In the genomic region with DNA sequence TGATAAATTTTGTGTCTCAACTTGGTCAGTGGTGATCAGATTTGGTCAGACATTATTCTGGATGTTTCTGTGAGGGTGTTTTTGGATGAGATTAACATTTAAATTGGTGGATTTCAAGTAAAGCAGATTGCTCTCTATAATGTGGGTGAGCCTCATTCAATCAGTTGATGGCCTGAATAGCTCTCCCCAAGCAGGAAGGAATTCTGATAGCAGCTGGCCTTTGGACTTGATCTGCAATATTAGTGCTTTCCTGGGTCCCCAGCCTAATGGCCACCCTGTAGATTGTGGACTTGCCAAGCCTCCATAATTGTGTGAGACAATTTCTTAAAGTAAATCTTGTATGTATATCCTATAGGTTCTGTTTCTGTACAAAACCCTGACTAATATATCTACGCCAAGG, we compare ENCODE assay signal across 27 cellular contexts.
DNase-seq lines count a peak whose midpoint lies in the region; ATAC-seq, FAIRE-seq and TF ChIP-seq lines count a peak whose summit lies in the region.
"Had no signal": no experiment of that assay in that cellular context is flagged by ENCODE, and none has a peak within 500 bp of the region (broad histone marks: within the 10 kb centered on the region; RNA-seq: fewer than 3 reads in every experiment).

No MANE protein-coding gene starts in this region.

- H3K9ac ChIP-seq in keratinocyte (ENCODE audit: control insufficient read depth, extremely low read depth, insufficient read depth, low read length) = no peak overlapping the region

- H3K4me3 ChIP-seq in Panc1 (ENCODE audit: low read depth in 2 of 2, low read length in 2 of 2) = no peak overlapping the region
- H3K4me3 ChIP-seq in keratinocyte (ENCODE audit: control insufficient read depth in 2 of 3, extremely low read depth in 1 of 3, insufficient read depth in 2 of 3, low read depth in 1 of 3, low read length in 3 of 3) = no peak overlapping the region
- H3K4me3 ChIP-seq: breast epithelium, coronary artery, spleen, vagina had no signal

- H3K9me1 ChIP-seq in keratinocyte (ENCODE audit: control insufficient read depth, extremely low read depth, insufficient read depth, low read length) = no peaks in the 10 kb centered on the region

- H3K27ac Mint-ChIP-seq in activated CD8-positive, alpha-beta T cell treated with anti-CD3 and anti-CD28 coated beads for 36 hours = peak overlapping the region; percentile 62
- H3K27ac Mint-ChIP-seq in activated CD8-positive, alpha-beta T cell treated with anti-CD3 and anti-CD28 coated beads, Interleukin-2, amount 10 ng/mL, durations not matched to agents 7 days and 5 days = no peak overlapping the region
- peak overlapping the region; percentile 86 for H3K27ac Mint-ChIP-seq in stimulated activated naive B cell treated with anti-CD40 and anti-IgM and Interleukin-4, amounts not matched to agents 10 μg/mL and 1 μg/mL and 100 μg/mL, for 72 hours
- H3K27ac Mint-ChIP-seq: endodermal cell, H9, WTC11 had no signal

- CTCF ChIA-PET in activated CD8-positive, alpha-beta T cell treated with anti-CD3 and anti-CD28 coated beads for 36 hours (lab: Charles Lee) = interaction anchor here (1.3 kb wide), 1 partner anchor 9 kb away, joined by 3 read pairs; no protein-coding TSS in a partner anchor
- CTCF ChIA-PET in activated CD8-positive, alpha-beta T cell treated with anti-CD3 and anti-CD28 coated beads, Interleukin-2, amount 10 ng/mL, durations not matched to agents 7 days and 5 days (lab: Charles Lee) = interaction anchor here (0.8 kb wide), 1 partner anchor 10 kb away, joined by 3 read pairs; no protein-coding TSS in a partner anchor
- CTCF ChIA-PET in Panc1 (lab: Charles Lee) = no interaction called here

- no peaks in the 10 kb centered on the region for H3K36me3 ChIP-seq in Panc1 (ENCODE audit: control insufficient read depth, insufficient read depth, low read length)
- H3K36me3 ChIP-seq in keratinocyte (ENCODE audit: control insufficient read depth in 2 of 2, extremely low read depth in 1 of 2, insufficient read depth in 2 of 2, low read length in 2 of 2) = no peaks in the 10 kb centered on the region
- H3K36me3 ChIP-seq: BE2C, breast epithelium, spleen, vagina had no signal

- peak overlapping the region; percentile 14 for H2AFZ ChIP-seq in keratinocyte (ENCODE audit: control insufficient read depth, low read length)

- H3K79me2 ChIP-seq in keratinocyte (ENCODE audit: control insufficient read depth, insufficient read depth, low read length) = no peaks in the 10 kb centered on the region

- in situ Hi-C loops in Panc1 (cut with HindIII; ENCODE audit: low pct_unique_long_range_greater_than_20kb, low sequenced_read_pairs) = no loop called here

- no TSS peak for BruUV-seq in Panc1 (replicated peaks; lab: Mats Ljungman, UMichigan)

- H3K9me3 ChIP-seq in Panc1 (ENCODE audit: control insufficient read depth, insufficient read depth, low read depth, low read length) (peaks cover 2% of the 10 kb centered on the region; the same call in 1 of the 2 replicates), keratinocyte (ENCODE audit: control insufficient read depth, low read depth, low read length) (no peaks in the 10 kb centered on the region)
- H3K9me3 ChIP-seq: BE2C, breast epithelium, Caco-2, spleen, vagina had no signal

- intact Hi-C loops in activated CD8-positive, alpha-beta T cell treated with anti-CD3 and anti-CD28 coated beads for 36 hours (cut with micrococcal nuclease) = no loop called here
- intact Hi-C loops in Panc1 (cut with micrococcal nuclease; ENCODE audit: unreplicated experiment) = loop anchor here (10.0 kb wide), 1 partner anchor 46 kb away; no protein-coding TSS in a partner anchor

- H3K4me1 Mint-ChIP-seq in activated CD8-positive, alpha-beta T cell treated with anti-CD3 and anti-CD28 coated beads for 36 hours (ENCODE audit: low read depth) = peaks cover 51% of the 10 kb centered on the region
- peaks cover 15% of the 10 kb centered on the region for H3K4me1 Mint-ChIP-seq in activated CD8-positive, alpha-beta T cell treated with anti-CD3 and anti-CD28 coated beads, Interleukin-2, amount 10 ng/mL, durations not matched to agents 7 days and 5 days (ENCODE audit: low read depth)
- peaks cover 51 to 84% of the 10 kb centered on the region in 2 donors for H3K4me1 Mint-ChIP-seq in stimulated activated naive B cell treated with anti-CD40 and anti-IgM and Interleukin-4, amounts not matched to agents 10 μg/mL and 1 μg/mL and 100 μg/mL, for 72 hours

- H4K20me1 ChIP-seq in keratinocyte (ENCODE audit: control insufficient read depth, extremely low read depth, insufficient read depth, low read length) = no peaks in the 10 kb centered on the region

- dilution Hi-C loops in keratinocyte (cut with MboI; ENCODE audit: extremely low pct_ligation_motif_present, low sequenced_read_pairs) = no loop called here

- H3K4me2 ChIP-seq in keratinocyte (ENCODE audit: control insufficient read depth, extremely low read depth, insufficient read depth, low read depth, low read length) = peak overlapping the region; percentile 10

- DNase-seq in activated CD8-positive, alpha-beta T cell treated with anti-CD3 and anti-CD28 coated beads for 36 hours = no peak
- no peak for DNase-seq in activated CD8-positive, alpha-beta T cell treated with anti-CD3 and anti-CD28 coated beads, Interleukin-2, amount 10 ng/mL, durations not matched to agents 7 days and 5 days
- no peak for DNase-seq in Panc1 (ENCODE audit: low read depth, low spot score)
- no peak for DNase-seq in keratinocyte (ENCODE audit: low read depth, low spot score)
- DNase-seq in stimulated activated naive B cell treated with anti-CD40 and anti-IgM and Interleukin-4, amounts not matched to agents 10 μg/mL and 1 μg/mL and 100 μg/mL, for 72 hours = no peak
- DNase-seq in NCI-H1436 (lab: John Stamatoyannopoulos, UW) = no peak
- DNase-seq in T-helper 9 cell = no peak
- DNase-seq: 8988T; BE2C; Caco-2; EL; endodermal cell; H9; left cardiac atrium; NCI-H1105 treated with DMSO at 0.1 percent for 48 hours; NCI-H524 treated with DMSO at 0.1 percent for 48 hours; OCI-M1; SHP77 treated with DMSO at 0.1 percent for 48 hours; spleen; stimulated activated CD4-positive, alpha-beta T cell treated with anti-CD3 and anti-CD28 coated beads, Interleukin-4, amount 100 ng/mL, for 4 hours; substantia nigra; T-helper 2 cell had no signal

- H3K4me3 Mint-ChIP-seq in activated CD8-positive, alpha-beta T cell treated with anti-CD3 and anti-CD28 coated beads for 36 hours = no peak overlapping the region
- no peak overlapping the region for H3K4me3 Mint-ChIP-seq in activated CD8-positive, alpha-beta T cell treated with anti-CD3 and anti-CD28 coated beads, Interleukin-2, amount 10 ng/mL, durations not matched to agents 7 days and 5 days
- peak overlapping the region in 1 of 2 donors; percentile 15 for H3K4me3 Mint-ChIP-seq in stimulated activated naive B cell treated with anti-CD40 and anti-IgM and Interleukin-4, amounts not matched to agents 10 μg/mL and 1 μg/mL and 100 μg/mL, for 72 hours
- H3K4me3 Mint-ChIP-seq: endodermal cell, H9, WTC11 had no signal

- no peak for ATAC-seq in activated CD8-positive, alpha-beta T cell treated with anti-CD3 and anti-CD28 coated beads for 36 hours
- ATAC-seq in activated CD8-positive, alpha-beta T cell treated with anti-CD3 and anti-CD28 coated beads, Interleukin-2, amount 10 ng/mL, durations not matched to agents 7 days and 5 days = no peak
- no peak for ATAC-seq in Panc1
- no peak for ATAC-seq in stimulated activated naive B cell treated with anti-CD40 and anti-IgM and Interleukin-4, amounts not matched to agents 10 μg/mL and 1 μg/mL and 100 μg/mL, for 72 hours (replicated peaks)
- no peak for ATAC-seq in GM18502 (IDR thresholded peaks at IDR 0.05; ENCODE audit: poor library complexity, unreplicated experiment)
- ATAC-seq: left cardiac atrium, WTC11 had no signal

- H3K4me1 ChIP-seq in Panc1 (ENCODE audit: control insufficient read depth, insufficient read depth, low read length) = peaks cover 19% of the 10 kb centered on the region
- H3K4me1 ChIP-seq in keratinocyte (ENCODE audit: control insufficient read depth, extremely low read depth, insufficient read depth, low read length) = peaks cover 28% of the 10 kb centered on the region
- H3K4me1 ChIP-seq: breast epithelium had no signal

- H3K36me3 Mint-ChIP-seq in activated CD8-positive, alpha-beta T cell treated with anti-CD3 and anti-CD28 coated beads for 36 hours (ENCODE audit: low read depth) = no peaks in the 10 kb centered on the region
- H3K36me3 Mint-ChIP-seq in activated CD8-positive, alpha-beta T cell treated with anti-CD3 and anti-CD28 coated beads, Interleukin-2, amount 10 ng/mL, durations not matched to agents 7 days and 5 days (ENCODE audit: low read depth) = no peaks in the 10 kb centered on the region
- peaks cover 3 to 9% of the 10 kb centered on the region in 2 donors for H3K36me3 Mint-ChIP-seq in stimulated activated naive B cell treated with anti-CD40 and anti-IgM and Interleukin-4, amounts not matched to agents 10 μg/mL and 1 μg/mL and 100 μg/mL, for 72 hours
- H3K36me3 Mint-ChIP-seq: WTC11 had no signal

- peaks cover 6% of the 10 kb centered on the region for H3K9me3 Mint-ChIP-seq in activated CD8-positive, alpha-beta T cell treated with anti-CD3 and anti-CD28 coated beads for 36 hours
- no peaks in the 10 kb centered on the region for H3K9me3 Mint-ChIP-seq in activated CD8-positive, alpha-beta T cell treated with anti-CD3 and anti-CD28 coated beads, Interleukin-2, amount 10 ng/mL, durations not matched to agents 7 days and 5 days (ENCODE audit: insufficient read depth)
- peaks cover 7 to 9% of the 10 kb centered on the region in 2 donors for H3K9me3 Mint-ChIP-seq in stimulated activated naive B cell treated with anti-CD40 and anti-IgM and Interleukin-4, amounts not matched to agents 10 μg/mL and 1 μg/mL and 100 μg/mL, for 72 hours
- H3K9me3 Mint-ChIP-seq: endodermal cell, H9, WTC11 had no signal

- H3K27me3 ChIP-seq in Panc1 (ENCODE audit: control insufficient read depth, insufficient read depth, low read length) (no peaks in the 10 kb centered on the region), keratinocyte (ENCODE audit: control insufficient read depth, extremely low read depth, insufficient read depth, low read length) (no peaks in the 10 kb centered on the region)
- H3K27me3 ChIP-seq: BE2C, breast epithelium, spleen, vagina had no signal

- no peaks in the 10 kb centered on the region for H3K27me3 Mint-ChIP-seq in activated CD8-positive, alpha-beta T cell treated with anti-CD3 and anti-CD28 coated beads for 36 hours
- no peaks in the 10 kb centered on the region for H3K27me3 Mint-ChIP-seq in activated CD8-positive, alpha-beta T cell treated with anti-CD3 and anti-CD28 coated beads, Interleukin-2, amount 10 ng/mL, durations not matched to agents 7 days and 5 days (ENCODE audit: low read depth)
- no peaks in the 10 kb centered on the region for H3K27me3 Mint-ChIP-seq in stimulated activated naive B cell treated with anti-CD40 and anti-IgM and Interleukin-4, amounts not matched to agents 10 μg/mL and 1 μg/mL and 100 μg/mL, for 72 hours

- TF ChIP-seq CTCF in activated CD8-positive, alpha-beta T cell treated with anti-CD3 and anti-CD28 coated beads for 36 hours (IDR thresholded peaks at IDR 0.05) = no peak
- TF ChIP-seq CTCF in Panc1 (IDR thresholded peaks at IDR 0.05) = no peak
- TF ChIP-seq CTCF in keratinocyte (optimal IDR thresholded peaks at IDR 0.05 in 1 of 3, IDR thresholded peaks at IDR 0.05 in 1 of 3, conservative IDR thresholded peaks at IDR 0.05 in 1 of 3; ENCODE audit: extremely low read depth in 1 of 3, insufficient read depth in 2 of 3, low read length in 3 of 3) = no peak

- H3K27ac ChIP-seq in Panc1 (ENCODE audit: low read length) (peak overlapping the region; percentile 100), keratinocyte (ENCODE audit: control insufficient read depth, insufficient read depth, low read length) (peak overlapping the region; percentile 19)
- H3K27ac ChIP-seq: breast epithelium, coronary artery, vagina had no signal

- POLR2A ChIA-PET in activated CD8-positive, alpha-beta T cell treated with anti-CD3 and anti-CD28 coated beads for 36 hours (lab: Charles Lee) = no interaction called here
- POLR2A ChIA-PET in activated CD8-positive, alpha-beta T cell treated with anti-CD3 and anti-CD28 coated beads, Interleukin-2, amount 10 ng/mL, durations not matched to agents 7 days and 5 days (lab: Charles Lee) = no interaction called here
- POLR2A ChIA-PET in Panc1 (lab: Charles Lee) = no interaction called here

- FAIRE-seq in keratinocyte (lab: Jason Lieb, UNC) = no peak
